ENCODE assay signal across 1 cellular context in the genomic region with DNA sequence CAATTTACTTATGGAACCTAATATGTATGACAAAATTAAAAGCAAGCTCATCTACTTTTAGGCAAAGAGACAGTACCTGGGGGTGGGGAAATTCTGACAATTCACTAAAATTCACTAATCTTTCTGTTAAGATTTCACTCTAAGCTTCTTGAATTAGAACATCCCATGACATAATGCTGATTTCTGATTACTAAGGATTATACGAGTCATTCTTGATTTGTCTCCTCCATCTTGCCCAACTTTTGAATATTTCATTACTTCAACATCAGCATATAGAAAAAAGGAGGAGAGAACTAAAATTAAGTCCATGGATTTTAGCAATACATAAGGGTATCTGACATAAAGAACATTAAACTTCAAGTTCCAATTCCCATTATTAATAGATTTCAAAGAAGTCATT.
TF ChIP-seq lines count a peak whose summit lies in the region.

No MANE protein-coding gene starts in this region.

TF ChIP-seq in SK-N-SH, 30 proteins besides CTCF, POLR2A, EP300 and RAD21:
- TF ChIP-seq CHD2 (IDR thresholded peaks at IDR 0.05; ENCODE audit: low read length, partially characterized antibody) (no peak), IRF3 (IDR thresholded peaks at IDR 0.05; ENCODE audit: low read depth, low read length) (no peak), MEF2A (IDR thresholded peaks at IDR 0.05; ENCODE audit: borderline replicate concordance, low read depth) (no peak), RFX5 (IDR thresholded peaks at IDR 0.05; ENCODE audit: low read length) (no peak), RXRA (IDR thresholded peaks at IDR 0.05; ENCODE audit: borderline replicate concordance, low read depth) (no peak), JUND (IDR thresholded peaks at IDR 0.05) (no peak), REST (IDR thresholded peaks at IDR 0.05; ENCODE audit: low read depth, low read length) (no peak), GATA2 (CRISPR knock-in tag; IDR thresholded peaks at IDR 0.05) (no peak), POLR2AphosphoS5 (IDR thresholded peaks at IDR 0.05; ENCODE audit: low read depth, low read length) (no peak), USF2 (IDR thresholded peaks at IDR 0.05; ENCODE audit: borderline replicate concordance, low read depth, low read length) (no peak), NRF1 (IDR thresholded peaks at IDR 0.05; ENCODE audit: low read depth, low read length) (no peak), RCOR1 (IDR thresholded peaks at IDR 0.05; ENCODE audit: low read length) (no peak), ZBTB33 (IDR thresholded peaks at IDR 0.05; ENCODE audit: borderline replicate concordance, low read depth) (no peak)
